22 cellular contexts compared by ENCODE assay signal in genomic region chr21:14843991-14844390, GRCh38.
"Had no signal": no experiment of that assay in that cellular context is flagged by ENCODE, and none has a peak within 500 bp of the region (broad histone marks: within the 10 kb centered on the region; RNA-seq: fewer than 3 reads in every experiment).

No MANE protein-coding gene starts in this region.

- H3K27me3 ChIP-seq: colonic mucosa, esophagus squamous epithelium, ovary, right atrium auricular region, testis, tibial nerve, upper lobe of right lung, vagina had no signal

- H3K4me1 ChIP-seq: colonic mucosa, esophagus squamous epithelium, right atrium auricular region, testis, tibial nerve, upper lobe of right lung, vagina had no signal

- H3K36me3 ChIP-seq: colonic mucosa, esophagus squamous epithelium, ovary, right atrium auricular region, tibial nerve, upper lobe of right lung, vagina had no signal

- H3K4me3 ChIP-seq: colonic mucosa, esophagus squamous epithelium, mucosa of descending colon, ovary, right atrium auricular region, testis, tibial nerve, upper lobe of right lung, vagina had no signal

- H3K9me3 ChIP-seq: colonic mucosa, esophagus squamous epithelium, right atrium auricular region, testis, upper lobe of right lung, vagina had no signal

- DNase-seq: colonic mucosa; dermis blood vessel endothelial cell; esophagus squamous epithelium; foreskin melanocyte; head of caudate nucleus; hippocampal formation; kidney glomerular epithelial cell; mammary epithelial cell; mucosa of descending colon; naive thymus-derived CD8-positive, alpha-beta T cell; ovary; stimulated activated CD4-positive, alpha-beta T cell treated with anti-CD3 and anti-CD28 coated beads, Interleukin-15, amount 100 ng/mL, for 24 hours; stimulated activated CD4-positive, alpha-beta T cell treated with anti-CD3 and anti-CD28 coated beads, Interleukin-1b, Interleukin-23, amount 100 ng/mL, for 48 hours; stimulated activated CD4-positive, alpha-beta T cell treated with anti-CD3 and anti-CD28 coated beads, Interleukin-4, amount 100 ng/mL, for 4 hours; stimulated activated naive B cell treated with anti-CD40 and anti-IgM and Interleukin-4, amounts not matched to agents 10 μg/mL and 1 μg/mL and 100 μg/mL, for 72 hours; stimulated activated naive CD8-positive, alpha-beta T cell treated with anti-CD3 and anti-CD28 coated beads, Interleukin-15, amount 100 ng/mL, for 72 hours; testis; upper lobe of right lung had no signal

- ATAC-seq: left lobe of liver; mucosa of descending colon; naive thymus-derived CD8-positive, alpha-beta T cell; stimulated activated naive B cell treated with anti-CD40 and anti-IgM and Interleukin-4, amounts not matched to agents 10 μg/mL and 1 μg/mL and 100 μg/mL, for 72 hours; stimulated activated naive CD8-positive, alpha-beta T cell treated with anti-CD3 and anti-CD28 coated beads, Interleukin-15, amount 100 ng/mL, for 72 hours; upper lobe of right lung had no signal

- H3K27ac ChIP-seq: colonic mucosa, esophagus squamous epithelium, ovary, right atrium auricular region, testis, tibial nerve, upper lobe of right lung, vagina had no signal
